ENCODE assay signal across 4 cellular contexts in the genomic region with DNA sequence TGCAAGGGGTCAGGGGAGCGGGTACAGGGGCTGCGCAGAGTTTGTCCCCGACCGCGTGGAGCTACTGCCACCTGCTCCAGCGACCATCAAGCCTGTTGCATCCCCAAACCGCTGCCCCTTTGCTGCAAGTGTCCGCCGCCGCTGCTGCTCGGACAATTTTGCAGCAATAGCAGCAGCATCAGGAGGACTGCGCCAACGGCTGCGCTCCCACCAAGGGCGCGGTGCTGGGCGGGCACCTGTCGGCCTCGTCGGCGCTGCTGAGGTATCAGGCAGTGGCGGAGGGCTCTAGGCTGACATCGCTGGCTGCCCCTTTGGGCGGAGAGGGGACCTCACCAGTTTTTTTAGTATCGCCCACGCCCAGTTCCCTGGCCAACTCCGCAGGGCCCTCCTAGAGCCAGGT. TPM values are rescaled to one million over a fixed set of nuclear protein-coding genes. Genes with fewer than 3 reads are reported as not detected.
"Had no signal": no experiment of that assay in that cellular context is flagged by ENCODE, and none has a peak within 500 bp of the region (broad histone marks: within the 10 kb centered on the region; RNA-seq: fewer than 3 reads in every experiment).

No MANE protein-coding gene starts in this region.

RNA-seq across cellular contexts. Expression of a gene that starts 1.2 kb away (rescaled TPM):
- total RNA-seq: GM23248, H1, HT-29 had no signal
- polyA plus RNA-seq: GM23248, H1, IgD-negative memory B cell had no signal
